In the genomic region with DNA sequence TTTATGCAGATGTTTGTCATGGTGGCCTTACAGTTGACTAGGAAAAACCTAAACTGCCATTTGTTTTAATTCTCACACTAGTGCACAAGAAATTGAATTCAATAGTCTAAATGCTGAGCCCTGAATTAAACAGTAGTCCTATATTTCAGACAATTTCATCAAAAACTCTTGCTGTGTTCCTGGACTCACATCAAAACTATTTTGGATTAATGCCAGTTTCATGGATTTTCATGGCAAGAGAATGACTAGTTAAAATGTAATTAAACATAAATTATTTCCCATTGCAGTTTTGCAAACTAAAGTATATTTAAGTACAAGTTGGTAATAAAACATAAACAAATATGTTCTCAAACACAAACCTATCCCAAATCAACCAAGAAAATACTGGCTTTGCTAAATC, we compare ENCODE assay signal across 17 cellular contexts.
"Had no signal": no experiment of that assay in that cellular context is flagged by ENCODE, and none has a peak within 500 bp of the region (broad histone marks: within the 10 kb centered on the region; RNA-seq: fewer than 3 reads in every experiment).

No MANE protein-coding gene starts in this region.

- H3K4me1 Mint-ChIP-seq: activated CD4-positive, alpha-beta T cell treated with anti-CD3 and anti-CD28 coated beads, Interleukin-2, amount 10 ng/mL, durations not matched to agents 7 days and 5 days; naive B cell; stimulated activated memory B cell treated with anti-CD40 and anti-IgM and Interleukin-4, amounts not matched to agents 10 μg/mL and 1 μg/mL and 100 μg/mL, for 72 hours had no signal

- H3K27me3 Mint-ChIP-seq: activated CD4-positive, alpha-beta T cell treated with anti-CD3 and anti-CD28 coated beads, Interleukin-2, amount 10 ng/mL, durations not matched to agents 7 days and 5 days; naive B cell; stimulated activated memory B cell treated with anti-CD40 and anti-IgM and Interleukin-4, amounts not matched to agents 10 μg/mL and 1 μg/mL and 100 μg/mL, for 72 hours had no signal

- H3K27me3 ChIP-seq: brain microvascular endothelial cell, esophagus muscularis mucosa, spleen, transverse colon had no signal

- H3K4me3 Mint-ChIP-seq: activated CD4-positive, alpha-beta T cell treated with anti-CD3 and anti-CD28 coated beads, Interleukin-2, amount 10 ng/mL, durations not matched to agents 7 days and 5 days; activated naive CD4-positive, alpha-beta T cell treated with anti-CD3 and anti-CD28 coated beads for 36 hours; naive B cell; stimulated activated memory B cell treated with anti-CD40 and anti-IgM and Interleukin-4, amounts not matched to agents 10 μg/mL and 1 μg/mL and 100 μg/mL, for 72 hours had no signal

- H3K4me3 ChIP-seq: esophagus muscularis mucosa, lung, spleen, transverse colon had no signal

- H3K9me3 Mint-ChIP-seq: activated CD4-positive, alpha-beta T cell treated with anti-CD3 and anti-CD28 coated beads, Interleukin-2, amount 10 ng/mL, durations not matched to agents 7 days and 5 days; activated naive CD4-positive, alpha-beta T cell treated with anti-CD3 and anti-CD28 coated beads for 36 hours; stimulated activated memory B cell treated with anti-CD40 and anti-IgM and Interleukin-4, amounts not matched to agents 10 μg/mL and 1 μg/mL and 100 μg/mL, for 72 hours had no signal

- H3K4me1 ChIP-seq: esophagus muscularis mucosa, parathyroid adenoma, spleen, transverse colon had no signal

- ATAC-seq: left colon; stimulated activated memory B cell treated with anti-CD40 and anti-IgM and Interleukin-4, amounts not matched to agents 10 μg/mL and 1 μg/mL and 100 μg/mL, for 72 hours had no signal

- H3K36me3 ChIP-seq: brain microvascular endothelial cell, esophagus muscularis mucosa, spleen, transverse colon had no signal

- DNase-seq: activated CD4-positive, alpha-beta T cell treated with anti-CD3 and anti-CD28 coated beads, Interleukin-2, amount 10 ng/mL, durations not matched to agents 7 days and 5 days; activated CD4-positive, CD25-positive, alpha-beta regulatory T cell; activated CD8-positive, alpha-beta memory T cell treated with anti-CD3 and anti-CD28 coated beads for 24 hours; activated naive CD4-positive, alpha-beta T cell treated with anti-CD3 and anti-CD28 coated beads for 36 hours; brain microvascular endothelial cell; hippocampal formation; left colon; naive B cell; retina; spleen; stimulated activated CD4-positive, alpha-beta T cell treated with anti-CD3 and anti-CD28 coated beads, Interleukin-1b, Interleukin-23, amount 100 ng/mL, for 48 hours; T-helper 2 cell; transverse colon had no signal

- H2AFZ ChIP-seq: parathyroid adenoma had no signal

- H3K9ac ChIP-seq: parathyroid adenoma had no signal

- H3K9me3 ChIP-seq: esophagus muscularis mucosa, spleen, transverse colon had no signal

- H3K36me3 Mint-ChIP-seq: naive B cell; stimulated activated memory B cell treated with anti-CD40 and anti-IgM and Interleukin-4, amounts not matched to agents 10 μg/mL and 1 μg/mL and 100 μg/mL, for 72 hours had no signal

- H3K27ac Mint-ChIP-seq: activated CD4-positive, alpha-beta T cell treated with anti-CD3 and anti-CD28 coated beads, Interleukin-2, amount 10 ng/mL, durations not matched to agents 7 days and 5 days; activated naive CD4-positive, alpha-beta T cell treated with anti-CD3 and anti-CD28 coated beads for 36 hours; naive B cell; stimulated activated memory B cell treated with anti-CD40 and anti-IgM and Interleukin-4, amounts not matched to agents 10 μg/mL and 1 μg/mL and 100 μg/mL, for 72 hours had no signal

- H3K27ac ChIP-seq: brain microvascular endothelial cell, esophagus muscularis mucosa, parathyroid adenoma, spleen, transverse colon had no signal
